ENCODE assay signal across 8 cellular contexts in genomic region chr12:30753233-30753632, GRCh38. TPM values are rescaled to one million over a fixed set of nuclear protein-coding genes. Genes with fewer than 3 reads are reported as not detected.
DNase-seq lines count a peak whose midpoint lies in the region; ATAC-seq lines count a peak whose summit lies in the region.

No MANE protein-coding gene starts in this region.

- no peak for ATAC-seq in naive thymus-derived CD8-positive, alpha-beta T cell
- ATAC-seq in HG02623 (IDR thresholded peaks at IDR 0.05; ENCODE audit: unreplicated experiment), result no peak

- POLR2A ChIA-PET in naive thymus-derived CD8-positive, alpha-beta T cell (lab: Charles Lee), result interaction anchor here (0.5 to 2.6 kb wide), 7 partner anchors 15 to 1650 kb away, joined by 3 to 26 read pairs (median 5); partner anchors contain the start of genes ERGIC2 and IPO8

- H3K9me3 Mint-ChIP-seq in naive thymus-derived CD8-positive, alpha-beta T cell, result no peaks in the 10 kb centered on the region

- peaks cover 0 to 27% (median 1%) of the 10 kb centered on the region in 3 donors for H3K36me3 Mint-ChIP-seq in naive thymus-derived CD8-positive, alpha-beta T cell

- no peaks in the 10 kb centered on the region for H3K27me3 Mint-ChIP-seq in naive thymus-derived CD8-positive, alpha-beta T cell

- peak; percentile 18 for DNase-seq in stimulated activated CD4-positive, alpha-beta T cell treated with anti-CD3 and anti-CD28 coated beads, Interleukin-1b, Interleukin-23, amount 100 ng/mL, for 48 hours
- DNase-seq in stimulated activated CD4-positive, alpha-beta T cell treated with anti-CD3 and anti-CD28 coated beads, Interleukin-2, amount 100 ng/mL, for 48 hours, result no peak
- peak; percentile 5 for DNase-seq in NCI-H446 treated with DMSO at 0.1 percent for 48 hours (lab: John Stamatoyannopoulos, UW)
- peak; percentile 61 for DNase-seq in astrocyte of the hippocampus (ENCODE audit: low read depth, low spot score)
- peak in 6 of 10 donors; percentile 6 to 29 (median 24) for DNase-seq in naive thymus-derived CD8-positive, alpha-beta T cell
- no peak for DNase-seq in inferior parietal cortex (ENCODE audit: extremely low spot score)
- no peak for DNase-seq in NCI-H2107 (lab: John Stamatoyannopoulos, UW)

- peak overlapping the region; percentile 90 to 95 (median 92) for H3K4me3 Mint-ChIP-seq in naive thymus-derived CD8-positive, alpha-beta T cell

- H3K4me1 Mint-ChIP-seq in naive thymus-derived CD8-positive, alpha-beta T cell, result peaks cover 27 to 53% (median 46%) of the 10 kb centered on the region in 4 donors

- H3K27ac Mint-ChIP-seq in naive thymus-derived CD8-positive, alpha-beta T cell, result peak overlapping the region in 8 of 10 donors; percentile 41 to 94 (median 92)

RNA-seq across cellular contexts. Expression of gene CAPRIN2, which starts 1.5 kb away (rescaled TPM):
- 10 to 100 TPM; 49.4 to 51.3 TPM for total RNA-seq in naive thymus-derived CD8-positive, alpha-beta T cell
- 1 to 10 TPM; 4.8 to 9.4 (median 6.7) TPM for polyA plus RNA-seq in naive thymus-derived CD8-positive, alpha-beta T cell

RNA-seq across cellular contexts. Expression of gene IPO8, which starts 57.6 kb away (rescaled TPM):
- 10 to 100 TPM; 63.0 to 63.2 TPM for total RNA-seq in naive thymus-derived CD8-positive, alpha-beta T cell
- polyA plus RNA-seq in naive thymus-derived CD8-positive, alpha-beta T cell, result 10 to 100 TPM; 17.8 to 19.5 (median 17.8) TPM

Comparison
In these comparisons a context has a peak if more than half of its experiments do, and no peak if none do; other contexts are left out.
1. DNase-seq: peak in stimulated activated CD4-positive, alpha-beta T cell treated with anti-CD3 and anti-CD28 coated beads, Interleukin-1b, Interleukin-23, amount 100 ng/mL, for 48 hours (single experiment), NCI-H446 treated with DMSO at 0.1 percent for 48 hours (single experiment), astrocyte of the hippocampus (single experiment) and naive thymus-derived CD8-positive, alpha-beta T cell (6 of 10); none in stimulated activated CD4-positive, alpha-beta T cell treated with anti-CD3 and anti-CD28 coated beads, Interleukin-2, amount 100 ng/mL, for 48 hours (0 of 2), inferior parietal cortex (single experiment) and NCI-H2107 (single experiment).